In genomic region chr4:36283912-36284465, GRCh38 we compare ENCODE assay signal across 17 cellular contexts. TPM values are rescaled to one million over a fixed set of nuclear protein-coding genes. Genes with fewer than 3 reads are reported as not detected.
DNase-seq lines count a peak whose midpoint lies in the region; ATAC-seq, FAIRE-seq and TF ChIP-seq lines count a peak whose summit lies in the region.
"Had no signal": no experiment of that assay in that cellular context is flagged by ENCODE, and none has a peak within 500 bp of the region (broad histone marks: within the 10 kb centered on the region; RNA-seq: fewer than 3 reads in every experiment).

No MANE protein-coding gene starts in this region.

- ATAC-seq in PC-3: no peak
- ATAC-seq: right cardiac atrium, WTC11 had no signal

- H3K4me1 ChIP-seq in PC-3 (ENCODE audit: insufficient read depth, low read length): peaks cover 21% of the 10 kb centered on the region

- no TSS peak for BruUV-seq in PC-3 (replicated peaks; lab: Mats Ljungman, UMichigan)

- TF ChIP-seq CTCF in brain (conservative IDR thresholded peaks at IDR 0.05) (no peak), PC-3 (conservative IDR thresholded peaks at IDR 0.05; ENCODE audit: low read depth, low read length) (no peak)

- POLR2A ChIA-PET in PC-3 (lab: Charles Lee; ENCODE audit: unreplicated experiment): no interaction called here

- no peaks in the 10 kb centered on the region for H3K36me3 ChIP-seq in PC-3 (ENCODE audit: low read depth, low read length)
- H3K36me3 ChIP-seq: MG63, neutrophil had no signal

- no peaks in the 10 kb centered on the region for H3F3A ChIP-seq in PC-3 (ENCODE audit: low read length, unreplicated experiment)

- no peaks in the 10 kb centered on the region for H3K9me2 ChIP-seq in PC-3 (replicated peaks; ENCODE audit: low read length)

- H3K36me3 Mint-ChIP-seq in activated naive CD8-positive, alpha-beta T cell: peaks cover 3% of the 10 kb centered on the region
- peaks cover 3% of the 10 kb centered on the region for H3K36me3 Mint-ChIP-seq in activated naive CD8-positive, alpha-beta T cell treated with anti-CD3 and anti-CD28 coated beads for 36 hours
- H3K36me3 Mint-ChIP-seq in brain: no peaks in the 10 kb centered on the region
- H3K36me3 Mint-ChIP-seq: WTC11 had no signal

- H3K79me2 ChIP-seq in PC-3 (ENCODE audit: low read length): no peaks in the 10 kb centered on the region

- intact Hi-C loops in PC-3 (cut with micrococcal nuclease): no loop called here

- H3K4me2 ChIP-seq in PC-3 (ENCODE audit: low read length): no peak overlapping the region

- H3K27me3 Mint-ChIP-seq in activated naive CD8-positive, alpha-beta T cell: no peaks in the 10 kb centered on the region
- no peaks in the 10 kb centered on the region for H3K27me3 Mint-ChIP-seq in activated naive CD8-positive, alpha-beta T cell treated with anti-CD3 and anti-CD28 coated beads for 36 hours
- peaks cover 3% of the 10 kb centered on the region for H3K27me3 Mint-ChIP-seq in brain

- no peaks in the 10 kb centered on the region for H4K20me1 ChIP-seq in PC-3 (ENCODE audit: low read length)

- H2AFZ ChIP-seq in PC-3 (ENCODE audit: low read length): no peak overlapping the region

- FAIRE-seq in urothelium cell line (lab: Jason Lieb, UNC): peak; percentile 44

- no peak for DNase-seq in activated naive CD8-positive, alpha-beta T cell treated with anti-CD3 and anti-CD28 coated beads for 36 hours
- DNase-seq in medulla oblongata (ENCODE audit: extremely low spot score): peak; percentile 87
- no peak for DNase-seq in urothelium cell line (ENCODE audit: low spot score)
- DNase-seq in NCI-H69 (lab: John Stamatoyannopoulos, UW): no peak
- no peak for DNase-seq in PC-3
- no peak for DNase-seq in stimulated activated CD8-positive, alpha-beta memory T cell treated with anti-CD3 and anti-CD28 coated beads, Interleukin-4, amount 100 ng/mL, for 48 hours
- DNase-seq: Calu3, kidney glomerular epithelial cell, mesendoderm, MG63, NCI-H1694, right cardiac atrium had no signal

- H3K27ac ChIP-seq in PC-3 (ENCODE audit: low read length): no peak overlapping the region
- H3K27ac ChIP-seq: neutrophil had no signal

- no peak overlapping the region for H3K9ac ChIP-seq in PC-3 (ENCODE audit: low read length)

- peaks cover 3% of the 10 kb centered on the region for H3K9me3 Mint-ChIP-seq in activated naive CD8-positive, alpha-beta T cell (ENCODE audit: low read depth)
- no peaks in the 10 kb centered on the region for H3K9me3 Mint-ChIP-seq in activated naive CD8-positive, alpha-beta T cell treated with anti-CD3 and anti-CD28 coated beads for 36 hours
- no peaks in the 10 kb centered on the region for H3K9me3 Mint-ChIP-seq in brain
- H3K9me3 Mint-ChIP-seq: WTC11 had no signal

- H3K4me3 ChIP-seq in PC-3 (ENCODE audit: low read length): no peak overlapping the region
- H3K4me3 ChIP-seq: MG63 had no signal

- peak overlapping the region; percentile 3 for H3K4me3 Mint-ChIP-seq in activated naive CD8-positive, alpha-beta T cell
- H3K4me3 Mint-ChIP-seq in activated naive CD8-positive, alpha-beta T cell treated with anti-CD3 and anti-CD28 coated beads for 36 hours: no peak overlapping the region
- peak overlapping the region in 3 of 5 experiments; percentile 27 to 36 (median 36) for H3K4me3 Mint-ChIP-seq in brain
- H3K4me3 Mint-ChIP-seq: WTC11 had no signal

- H3K27ac Mint-ChIP-seq in activated naive CD8-positive, alpha-beta T cell: peak overlapping the region; percentile 36
- H3K27ac Mint-ChIP-seq in activated naive CD8-positive, alpha-beta T cell treated with anti-CD3 and anti-CD28 coated beads for 36 hours: no peak overlapping the region
- peak overlapping the region; percentile 58 to 90 (median 84) for H3K27ac Mint-ChIP-seq in brain
- H3K27ac Mint-ChIP-seq: WTC11 had no signal

- H3K4me1 Mint-ChIP-seq in activated naive CD8-positive, alpha-beta T cell (ENCODE audit: low read depth): peaks cover 51% of the 10 kb centered on the region
- peaks cover 55% of the 10 kb centered on the region for H3K4me1 Mint-ChIP-seq in activated naive CD8-positive, alpha-beta T cell treated with anti-CD3 and anti-CD28 coated beads for 36 hours
- peaks cover 54% of the 10 kb centered on the region for H3K4me1 Mint-ChIP-seq in brain

- CTCF ChIA-PET in PC-3 (lab: Charles Lee): no interaction called here

- H3K27me3 ChIP-seq in PC-3 (ENCODE audit: low read length): no peaks in the 10 kb centered on the region
- H3K27me3 ChIP-seq: MG63, neutrophil had no signal

- no peaks in the 10 kb centered on the region for H3K9me3 ChIP-seq in PC-3 (ENCODE audit: low read length)
- H3K9me3 ChIP-seq: MG63, neutrophil had no signal

RNA-seq across cellular contexts. Expression of gene DTHD1, which starts 2.6 kb away (rescaled TPM):
- under 1 TPM; 0.08 to 0.12 TPM for total RNA-seq in activated naive CD8-positive, alpha-beta T cell treated with anti-CD3 and anti-CD28 coated beads for 36 hours
- 0.12 TPM for polyA plus RNA-seq in brain (ENCODE audit: insufficient read depth, low read depth, low replicate concordance)
- total RNA-seq in PC-3 (2014; rRNA removed): not detected in 2 replicates
- total RNA-seq: Calu3, NCI-H460, WTC11 had no signal

RNA-seq across cellular contexts. Expression of gene ARAP2, which starts 39.7 kb away (rescaled TPM):
- total RNA-seq in activated naive CD8-positive, alpha-beta T cell treated with anti-CD3 and anti-CD28 coated beads for 36 hours: 10 to 100 TPM; 21.0 to 27.0 TPM
- polyA plus RNA-seq in brain (ENCODE audit: insufficient read depth, low read depth, low replicate concordance): 2.2 TPM
- 12.5 and 13.2 TPM in 2 replicates for total RNA-seq in PC-3 (2014; rRNA removed)
